ENCODE assay signal across 21 cellular contexts in genomic region chr2:226743911-226744310, GRCh38. TPM values are rescaled to one million over a fixed set of nuclear protein-coding genes. Genes with fewer than 3 reads are reported as not detected.
DNase-seq lines count a peak whose midpoint lies in the region; ATAC-seq, FAIRE-seq and TF ChIP-seq lines count a peak whose summit lies in the region.
"Had no signal": no experiment of that assay in that cellular context is flagged by ENCODE, and none has a peak within 500 bp of the region (broad histone marks: within the 10 kb centered on the region; RNA-seq: fewer than 3 reads in every experiment).

No MANE protein-coding gene starts in this region.

- TF ChIP-seq EP300 in sigmoid colon (IDR thresholded peaks at IDR 0.05), result no peak

- no peaks in the 10 kb centered on the region for H3K9me2 ChIP-seq in GM23338 (ENCODE audit: insufficient read depth)

- TF ChIP-seq POLR2A in sigmoid colon (IDR thresholded peaks at IDR 0.05), result no peak

- 88 to 93% methylated on average over 4 of the region's 4 CpGs for WGBS in sigmoid colon, 2 donors

- no peaks in the 10 kb centered on the region for H3K27me3 Mint-ChIP-seq in GM23338 (ENCODE audit: insufficient read depth, low read depth, poor library complexity)
- H3K27me3 Mint-ChIP-seq in astrocyte (ENCODE audit: low read depth, unreplicated experiment), result no peaks in the 10 kb centered on the region

- no peak overlapping the region for H3K4me3 ChIP-seq in GM23338
- no peak overlapping the region for H3K4me3 ChIP-seq in astrocyte (ENCODE audit: insufficient read depth, low read depth, low read length)
- no peak overlapping the region for H3K4me3 ChIP-seq in sigmoid colon
- H3K4me3 ChIP-seq: PC-9 had no signal

- H3K4me1 Mint-ChIP-seq in GM23338 (peaks cover 28% of the 10 kb centered on the region; the same call in 2 of the 3 replicates), astrocyte (ENCODE audit: low read depth, unreplicated experiment) (peaks cover 14% of the 10 kb centered on the region)

- peak overlapping the region; percentile 61 for H3K4me2 ChIP-seq in GM23338
- no peak overlapping the region for H3K4me2 ChIP-seq in astrocyte (ENCODE audit: low read length)
- H3K4me2 ChIP-seq: PC-9 had no signal

- H3F3A ChIP-seq in GM23338 (replicated peaks; ENCODE audit: low read depth), result no peaks in the 10 kb centered on the region

- H3K9me3 Mint-ChIP-seq in GM23338, result no peaks in the 10 kb centered on the region; the same call in 2 of the 3 replicates
- peaks cover 3% of the 10 kb centered on the region for H3K9me3 Mint-ChIP-seq in astrocyte (ENCODE audit: unreplicated experiment)

- no peak for TF ChIP-seq CTCF in GM23338 (conservative IDR thresholded peaks at IDR 0.05; ENCODE audit: low read depth in 2 of 2)
- no peak for TF ChIP-seq CTCF in astrocyte (IDR thresholded peaks at IDR 0.05; ENCODE audit: insufficient read depth, low read depth, low read length)
- TF ChIP-seq CTCF in sigmoid colon (IDR thresholded peaks at IDR 0.05), result no peak
- TF ChIP-seq CTCF in GM20000 (IDR thresholded peaks at IDR 0.05; ENCODE audit: extremely low read depth, missing control alignments), result no peak

- H3K27ac Mint-ChIP-seq in GM23338 (no peak overlapping the region), astrocyte (ENCODE audit: unreplicated experiment) (no peak overlapping the region)
- H3K27ac Mint-ChIP-seq: CD4-positive, CD25-positive, alpha-beta regulatory T cell had no signal

- H3K4me3 Mint-ChIP-seq in GM23338 (no peak overlapping the region), astrocyte (ENCODE audit: unreplicated experiment) (no peak overlapping the region)
- H3K4me3 Mint-ChIP-seq: CD4-positive, CD25-positive, alpha-beta regulatory T cell had no signal

- peaks cover 2% of the 10 kb centered on the region for H3K9me3 ChIP-seq in astrocyte (ENCODE audit: insufficient read depth, low read depth, low read length)
- no peaks in the 10 kb centered on the region for H3K9me3 ChIP-seq in sigmoid colon

- no peak for FAIRE-seq in astrocyte (lab: Jason Lieb, UNC)
- FAIRE-seq: HepG2 had no signal

- H2AFZ ChIP-seq in GM23338, result no peak overlapping the region
- no peak overlapping the region for H2AFZ ChIP-seq in astrocyte (ENCODE audit: low read depth, low read length)
- H2AFZ ChIP-seq: PC-9 had no signal

- ATAC-seq in GM23338 (no peak), GM18873 (IDR thresholded peaks at IDR 0.05; ENCODE audit: low FRiP score, unreplicated experiment) (no peak), HG02610 (IDR thresholded peaks at IDR 0.05; ENCODE audit: unreplicated experiment) (no peak)
- ATAC-seq: HepG2 had no signal

- H3K36me3 Mint-ChIP-seq in GM23338 (ENCODE audit: low read depth) (peaks cover 12% of the 10 kb centered on the region; the same call in 2 of the 3 replicates), astrocyte (ENCODE audit: low read depth, unreplicated experiment) (peaks cover 21% of the 10 kb centered on the region)
- H3K36me3 Mint-ChIP-seq: CD4-positive, CD25-positive, alpha-beta regulatory T cell had no signal

- H3K27ac ChIP-seq in GM23338 (ENCODE audit: low read depth), result no peak overlapping the region
- peak overlapping the region; percentile 46 for H3K27ac ChIP-seq in astrocyte (ENCODE audit: low read depth, low read length)
- peak overlapping the region in 3 of 4 donors; percentile 75 to 77 (median 76) for H3K27ac ChIP-seq in sigmoid colon
- H3K27ac ChIP-seq: HL-60, PC-9 had no signal

- H3K36me3 ChIP-seq in GM23338 (ENCODE audit: insufficient read depth) (no peaks in the 10 kb centered on the region), astrocyte (ENCODE audit: insufficient read depth, low read length) (no peaks in the 10 kb centered on the region), sigmoid colon (no peaks in the 10 kb centered on the region)

- no peaks in the 10 kb centered on the region for H3K27me3 ChIP-seq in GM23338 (ENCODE audit: insufficient read depth)
- H3K27me3 ChIP-seq in astrocyte (ENCODE audit: insufficient read depth, low read length), result no peaks in the 10 kb centered on the region
- no peaks in the 10 kb centered on the region for H3K27me3 ChIP-seq in sigmoid colon

- H3K79me2 ChIP-seq in GM23338 (replicated peaks; ENCODE audit: insufficient read depth), result peaks cover 9% of the 10 kb centered on the region; the same call in 1 of the 2 replicates
- peaks cover 98% of the 10 kb centered on the region for H3K79me2 ChIP-seq in astrocyte (ENCODE audit: insufficient read depth, low read length)

- H4K20me1 ChIP-seq in GM23338 (replicated peaks; ENCODE audit: insufficient read depth) (no peaks in the 10 kb centered on the region), astrocyte (ENCODE audit: insufficient read depth, low read length) (peaks cover 45% of the 10 kb centered on the region)

- no peak for DNase-seq in GM23338 (ENCODE audit: low spot score)
- DNase-seq in astrocyte (ENCODE audit: low read depth), result peak; percentile 85
- DNase-seq in fibroblast of gingiva (ENCODE audit: low read depth), result peak; percentile 43
- no peak for DNase-seq in sigmoid colon
- no peak for DNase-seq in GM20000 (ENCODE audit: low spot score)
- DNase-seq in HuH-7.5 (ENCODE audit: low spot score), result no peak
- DNase-seq: CD4-positive, CD25-positive, alpha-beta regulatory T cell; DMS79; KBM-7; MM.1S; NCI-H1048; NCI-H1417 treated with DMSO at 0.1 percent for 48 hours; NCI-H187 treated with DMSO at 0.1 percent for 48 hours; NCI-H510A; PC-9; RPMI8226; SHP77 had no signal

- H3K9ac ChIP-seq in astrocyte (ENCODE audit: low read length), result no peak overlapping the region

- intact Hi-C loops in sigmoid colon (cut with DNase I), result loop anchor here (5.0 kb wide), 1 partner anchor 38 kb away; no protein-coding TSS in a partner anchor

- H3K4me1 ChIP-seq in GM23338 (ENCODE audit: insufficient read depth), result peaks cover 20% of the 10 kb centered on the region
- peaks cover 10% of the 10 kb centered on the region for H3K4me1 ChIP-seq in astrocyte (ENCODE audit: insufficient read depth, low read length)
- H3K4me1 ChIP-seq in sigmoid colon, result peaks cover 0 to 66% (median 51%) of the 10 kb centered on the region in 4 donors

TF ChIP-seq in GM23338, 12 proteins besides CTCF, POLR2A, EP300 and RAD21:
- TF ChIP-seq JUNB (IDR thresholded peaks at IDR 0.05; ENCODE audit: unreplicated experiment) (no peak), STAT1 (IDR thresholded peaks at IDR 0.05; ENCODE audit: unreplicated experiment) (no peak), ZNF114 (CRISPR knock-in tag; IDR thresholded peaks at IDR 0.05) (no peak), EZH2phosphoT487 (IDR thresholded peaks at IDR 0.05; ENCODE audit: unreplicated experiment) (no peak), ZNF331 (CRISPR knock-in tag; IDR thresholded peaks at IDR 0.05; ENCODE audit: low read depth) (no peak), POLR2AphosphoS5 (IDR thresholded peaks at IDR 0.05; ENCODE audit: low read depth) (no peak), NANOG (IDR thresholded peaks at IDR 0.05; ENCODE audit: borderline replicate concordance) (no peak), REST (IDR thresholded peaks at IDR 0.05; ENCODE audit: unreplicated experiment) (no peak), CREB1 (CRISPR knock-in tag; IDR thresholded peaks at IDR 0.05; ENCODE audit: low read depth) (no peak), ETS1 (IDR thresholded peaks at IDR 0.05) (no peak)

RNA-seq across cellular contexts. Expression of gene IRS1, which starts 55.7 kb away (rescaled TPM):
- total RNA-seq in GM23338 (2014; rRNA removed; shearing (Covaris generic)), result 20.4 and 26.2 TPM in 2 replicates
- polyA plus RNA-seq in GM23338 (2016; fragmentation: Nextera tagmentation; extraction: Ambion mirVana), result 6.2 and 6.9 TPM in 2 replicates
- 34.2 and 45.0 TPM in 2 replicates for total RNA-seq in astrocyte
- 10 to 100 TPM; 18.5 to 29.1 (median 23.7) TPM for total RNA-seq in sigmoid colon
- 1 to 10 TPM; 2.3 to 7.6 (median 6.0) TPM for polyA plus RNA-seq in sigmoid colon

Comparison
In these comparisons a context has a peak if more than half of its experiments do, and no peak if none do; other contexts are left out.
1. DNase-seq: peak in astrocyte (single experiment) and fibroblast of gingiva (single experiment); none in GM23338 (single experiment), sigmoid colon (single experiment), GM20000 (single experiment) and HuH-7.5 (single experiment).